Comparison of ENCODE assay signal across 8 cellular contexts in genomic region chr12:103434165-103435105, GRCh38.
DNase-seq lines count a peak whose midpoint lies in the region; ATAC-seq, FAIRE-seq and TF ChIP-seq lines count a peak whose summit lies in the region.
"Not testable (repeated sequence)": the region's sequence is repeated elsewhere in the genome, so short reads cannot be mapped to it uniquely, and the experiment has no call there.

No MANE protein-coding gene starts in this region.

- H3K9me3 Mint-ChIP-seq in activated T-helper 17 cell treated with anti-CD3 and anti-CD28 coated beads, Interleukin-2, amount 50 U/mL, for 72 hours; memory B cell; stimulated activated memory B cell treated with anti-CD40 and anti-IgM and Interleukin-4, amounts not matched to agents 10 μg/mL and 1 μg/mL and 100 μg/mL, for 72 hours: not testable (repeated sequence)

- H3K27ac ChIP-seq in A549 (peak overlapping the region; percentile 56 to 71; a peak in 4 of 6 replicates), VCaP (peak overlapping the region; percentile 49; the same call in 1 of the 2 replicates)
- not testable (repeated sequence) for H3K27ac ChIP-seq in colonic mucosa

- H3K4me2 ChIP-seq in A549 = peak overlapping the region; percentile 64

- not testable (repeated sequence) for TF ChIP-seq EP300 in A549 (IDR thresholded peaks at IDR 0.05)

- not testable (repeated sequence) for H3K9ac ChIP-seq in colonic mucosa (ENCODE audit: low read depth in 2 of 2, low read length in 2 of 2)

- H3K4me3 Mint-ChIP-seq in activated T-helper 17 cell treated with anti-CD3 and anti-CD28 coated beads, Interleukin-2, amount 50 U/mL, for 72 hours = peak overlapping the region; percentile 59
- peak overlapping the region; percentile 86 for H3K4me3 Mint-ChIP-seq in memory B cell
- peak overlapping the region; percentile 79 for H3K4me3 Mint-ChIP-seq in stimulated activated memory B cell treated with anti-CD40 and anti-IgM and Interleukin-4, amounts not matched to agents 10 μg/mL and 1 μg/mL and 100 μg/mL, for 72 hours

- ATAC-seq in A549 = peak; percentile 86 to 92
- not testable (repeated sequence) for ATAC-seq in activated T-helper 17 cell treated with anti-CD3 and anti-CD28 coated beads, Interleukin-2, amount 50 U/mL, for 72 hours (replicated peaks); stimulated activated memory B cell treated with anti-CD40 and anti-IgM and Interleukin-4, amounts not matched to agents 10 μg/mL and 1 μg/mL and 100 μg/mL, for 72 hours
- ATAC-seq in memory B cell (ENCODE audit: low read depth) = peak; percentile 85

- peak in 1 of 2 experiments; percentile 37 for DNase-seq in A549 (ENCODE audit: low read depth in 1 of 2, low spot score in 1 of 2)
- DNase-seq in H7 = not testable (repeated sequence)
- DNase-seq in NCI-H526 treated with DMSO at 0.1 percent for 48 hours (lab: John Stamatoyannopoulos, UW) = peak; percentile 4
- peak; percentile 18 for DNase-seq in colonic mucosa
- peak in 1 of 2 donors; percentile 8 for DNase-seq in memory B cell (ENCODE audit: low spot score in 2 of 2)

- H3K36me3 ChIP-seq in H7 (replicated peaks; ENCODE audit: control insufficient read depth, insufficient read depth, low read length); colonic mucosa: not testable (repeated sequence)

- not testable (repeated sequence) for H3K36me3 Mint-ChIP-seq in activated T-helper 17 cell treated with anti-CD3 and anti-CD28 coated beads, Interleukin-2, amount 50 U/mL, for 72 hours (ENCODE audit: low read depth)
- H3K36me3 Mint-ChIP-seq in memory B cell = peaks cover 30% of the 10 kb centered on the region
- peaks cover 23% of the 10 kb centered on the region for H3K36me3 Mint-ChIP-seq in stimulated activated memory B cell treated with anti-CD40 and anti-IgM and Interleukin-4, amounts not matched to agents 10 μg/mL and 1 μg/mL and 100 μg/mL, for 72 hours

- H3K27me3 Mint-ChIP-seq in activated T-helper 17 cell treated with anti-CD3 and anti-CD28 coated beads, Interleukin-2, amount 50 U/mL, for 72 hours; memory B cell; stimulated activated memory B cell treated with anti-CD40 and anti-IgM and Interleukin-4, amounts not matched to agents 10 μg/mL and 1 μg/mL and 100 μg/mL, for 72 hours: not testable (repeated sequence)

- TF ChIP-seq POLR2A in A549 (IDR thresholded peaks at IDR 0.05; ENCODE audit: low read length) = not testable (repeated sequence)

- not testable (repeated sequence) for H3K27ac Mint-ChIP-seq in activated T-helper 17 cell treated with anti-CD3 and anti-CD28 coated beads, Interleukin-2, amount 50 U/mL, for 72 hours
- peak overlapping the region; percentile 93 for H3K27ac Mint-ChIP-seq in memory B cell
- peak overlapping the region; percentile 80 for H3K27ac Mint-ChIP-seq in stimulated activated memory B cell treated with anti-CD40 and anti-IgM and Interleukin-4, amounts not matched to agents 10 μg/mL and 1 μg/mL and 100 μg/mL, for 72 hours

- H3K4me3 ChIP-seq in A549 = peak overlapping the region; percentile 55
- peak overlapping the region; percentile 23 for H3K4me3 ChIP-seq in H7 (ENCODE audit: insufficient read depth, low read depth, low read length)
- H3K4me3 ChIP-seq in colonic mucosa = not testable (repeated sequence)

- FAIRE-seq in A549 (lab: Jason Lieb, UNC) = not testable (repeated sequence)

- TF ChIP-seq CTCF in A549 (IDR thresholded peaks at IDR 0.05); VCaP (conservative IDR thresholded peaks at IDR 0.05); colonic mucosa (IDR thresholded peaks at IDR 0.05): not testable (repeated sequence)

- not testable (repeated sequence) for H3K4me1 ChIP-seq in A549, colonic mucosa

- not testable (repeated sequence) for H3K9me3 ChIP-seq in A549, colonic mucosa

- TF ChIP-seq RAD21 in A549 (conservative IDR thresholded peaks at IDR 0.05 in 1 of 2, IDR thresholded peaks at IDR 0.05 in 1 of 2) = not testable (repeated sequence)

- intact Hi-C loops in colonic mucosa (cut with DNase I) = not testable (repeated sequence)

- POLR2A ChIA-PET in A549 (lab: Yijun Ruan, JAX) = not testable (repeated sequence)

- 8% methylated on average over 17 of the region's 33 CpGs for WGBS in A549 (ENCODE audit: missing lambda C conversion rate)

- CTCF ChIA-PET in A549 (lab: Yijun Ruan, JAX) = not testable (repeated sequence)

- not testable (repeated sequence) for H3K4me1 Mint-ChIP-seq in activated T-helper 17 cell treated with anti-CD3 and anti-CD28 coated beads, Interleukin-2, amount 50 U/mL, for 72 hours
- peaks cover 26% of the 10 kb centered on the region for H3K4me1 Mint-ChIP-seq in memory B cell
- H3K4me1 Mint-ChIP-seq in stimulated activated memory B cell treated with anti-CD40 and anti-IgM and Interleukin-4, amounts not matched to agents 10 μg/mL and 1 μg/mL and 100 μg/mL, for 72 hours = peaks cover 44% of the 10 kb centered on the region

- H3K27me3 ChIP-seq in H7 (ENCODE audit: control insufficient read depth, insufficient read depth, low read length); colonic mucosa: not testable (repeated sequence)

TF ChIP-seq in A549, 52 proteins besides CTCF, POLR2A, EP300 and RAD21:
- 0 out of 2 replicates have a peak, but pooled peaks have one; percentile 28 for TF ChIP-seq MAX (IDR thresholded peaks at IDR 0.05)
- peak; percentile 30; the same call in 1 of the 2 replicates for TF ChIP-seq USF2 (IDR thresholded peaks at IDR 0.05)
